In the genomic region with DNA sequence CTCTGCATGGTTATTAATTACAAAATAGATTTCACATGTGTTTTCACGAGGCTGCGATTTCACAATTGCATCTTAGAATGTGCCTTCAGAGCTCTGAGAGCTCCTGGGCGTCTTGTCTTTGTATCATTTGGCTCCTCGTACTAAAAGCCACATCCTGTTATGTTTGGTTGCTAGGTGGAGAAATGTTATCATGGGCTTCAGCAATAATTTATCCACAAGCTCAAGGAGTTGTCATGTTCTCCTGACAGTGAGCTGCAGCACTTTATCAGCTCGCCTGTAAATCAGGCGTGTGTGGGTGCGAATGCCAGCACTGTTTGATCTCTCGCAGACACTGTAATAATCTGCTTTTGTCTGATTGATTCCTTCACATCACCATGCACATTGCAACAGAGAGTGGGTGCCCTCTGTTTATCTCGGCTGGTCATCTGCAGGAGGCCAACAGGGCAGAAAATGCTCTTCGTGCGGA, we compare ENCODE assay signal across 9 cellular contexts.
DNase-seq lines count a peak whose midpoint lies in the region; ATAC-seq, FAIRE-seq and TF ChIP-seq lines count a peak whose summit lies in the region.
"Had no signal": no experiment of that assay in that cellular context is flagged by ENCODE, and none has a peak within 500 bp of the region (broad histone marks: within the 10 kb centered on the region; RNA-seq: fewer than 3 reads in every experiment).

No MANE protein-coding gene starts in this region.

- peaks cover 64% of the 10 kb centered on the region for H3K4me1 Mint-ChIP-seq in activated CD4-positive, alpha-beta memory T cell treated with anti-CD3 and anti-CD28 coated beads for 36 hours (ENCODE audit: low read depth)

- no TSS peak for BruUV-seq in PC-9 (replicated peaks; lab: Mats Ljungman, UMichigan)

- TF ChIP-seq POLR2A in ovary (IDR thresholded peaks at IDR 0.05) = no peak

- no peaks in the 10 kb centered on the region for H3K4me1 ChIP-seq in PC-9 (replicated peaks; ENCODE audit: insufficient read depth)
- H3K4me1 ChIP-seq in ovary (ENCODE audit: insufficient read depth) = no peaks in the 10 kb centered on the region

- TF ChIP-seq CTCF in fibroblast of pulmonary artery (IDR thresholded peaks at IDR 0.05; ENCODE audit: low read length, missing control alignments) (no peak), PC-9 (conservative IDR thresholded peaks at IDR 0.05) (no peak), ovary (IDR thresholded peaks at IDR 0.05) (no peak)

- H3K36me3 ChIP-seq in PC-9 (ENCODE audit: low read depth) = no peaks in the 10 kb centered on the region
- H3K36me3 ChIP-seq in ovary = no peaks in the 10 kb centered on the region
- H3K36me3 ChIP-seq in MG63 = no peaks in the 10 kb centered on the region

- no peak overlapping the region for H2AFZ ChIP-seq in PC-9

- no peak overlapping the region for H3K27ac ChIP-seq in PC-9
- no peak overlapping the region for H3K27ac ChIP-seq in ovary

- CTCF ChIA-PET in activated CD4-positive, alpha-beta memory T cell treated with anti-CD3 and anti-CD28 coated beads for 36 hours (lab: Charles Lee) = interaction anchor here (1.3 kb wide), 1 partner anchor 84 kb away, joined by 5 read pairs; no protein-coding TSS in a partner anchor
- CTCF ChIA-PET in PC-9 (lab: Charles Lee) = no interaction called here

- H3F3A ChIP-seq in PC-9 (ENCODE audit: insufficient read depth, low read depth) = no peaks in the 10 kb centered on the region; the same call in 1 of the 2 replicates

- no peak overlapping the region for H3K4me3 ChIP-seq in fibroblast of pulmonary artery (replicated peaks; ENCODE audit: low read depth, low read length)
- H3K4me3 ChIP-seq in PC-9 = no peak overlapping the region
- no peak overlapping the region for H3K4me3 ChIP-seq in ovary
- no peak overlapping the region for H3K4me3 ChIP-seq in MG63

- no peak for ATAC-seq in GM21786 (IDR thresholded peaks at IDR 0.05; ENCODE audit: unreplicated experiment)

- WGBS in ovary, 3 donors = 17 to 26% (median 21%) methylated on average over 11 of the region's 11 CpGs

- peak overlapping the region; percentile 38 for H3K4me3 Mint-ChIP-seq in activated CD4-positive, alpha-beta memory T cell treated with anti-CD3 and anti-CD28 coated beads for 36 hours

- intact Hi-C loops in activated CD4-positive, alpha-beta memory T cell treated with anti-CD3 and anti-CD28 coated beads for 36 hours (cut with micrococcal nuclease) = loop anchor here (5.0 kb wide), 1 partner anchor 667 kb away; no protein-coding TSS in a partner anchor
- intact Hi-C loops in PC-9 (cut with micrococcal nuclease; ENCODE audit: unreplicated experiment) (no loop called here), ovary (cut with DNase I) (no loop called here)

- POLR2A ChIA-PET in activated CD4-positive, alpha-beta memory T cell treated with anti-CD3 and anti-CD28 coated beads for 36 hours (lab: Charles Lee) = no interaction called here
- POLR2A ChIA-PET in PC-9 (lab: Charles Lee; ENCODE audit: unreplicated experiment) = interaction anchor here (0.7 kb wide), 1 partner anchor 854 kb away, joined by 4 read pairs; no protein-coding TSS in a partner anchor

- H4K20me1 ChIP-seq in PC-9 (ENCODE audit: insufficient read depth) = no peaks in the 10 kb centered on the region; the same call in 1 of the 2 replicates

- H3K79me2 ChIP-seq in PC-9 (ENCODE audit: low read depth) = no peaks in the 10 kb centered on the region

- FAIRE-seq in HTR-8/SVneo (lab: Jason Lieb, UNC) = peak; percentile 93
- FAIRE-seq: GM18507 had no signal

- no peaks in the 10 kb centered on the region for H3K27me3 ChIP-seq in PC-9 (ENCODE audit: insufficient read depth, low read depth)
- no peaks in the 10 kb centered on the region for H3K27me3 ChIP-seq in ovary
- 0 out of 2 replicates have a peak, but pooled peaks cover 3% of the 10 kb centered on the region for H3K27me3 ChIP-seq in MG63

- DNase-seq in HTR-8/SVneo (ENCODE audit: insufficient read length, low spot score) = no peak
- peak; percentile 65 for DNase-seq in activated CD4-positive, alpha-beta memory T cell treated with anti-CD3 and anti-CD28 coated beads for 36 hours
- DNase-seq in fibroblast of pulmonary artery (ENCODE audit: low read depth) = peak; percentile 84
- DNase-seq in stimulated activated CD4-positive, alpha-beta T cell treated with anti-CD3 and anti-CD28 coated beads, TNF-alpha, amount 100 ng/mL, for 4 hours (ENCODE audit: low read depth in 3 of 3) = peak in 2 of 3 experiments; percentile 13 to 38
- no peak for DNase-seq in PC-9
- no peak for DNase-seq in ovary
- no peak for DNase-seq in MG63

- no peaks in the 10 kb centered on the region for H3K27me3 Mint-ChIP-seq in activated CD4-positive, alpha-beta memory T cell treated with anti-CD3 and anti-CD28 coated beads for 36 hours

- H3K9me2 ChIP-seq in PC-9 (ENCODE audit: insufficient read depth) = no peaks in the 10 kb centered on the region

- H3K27ac Mint-ChIP-seq in activated CD4-positive, alpha-beta memory T cell treated with anti-CD3 and anti-CD28 coated beads for 36 hours = peak overlapping the region; percentile 63

- H3K9me3 ChIP-seq in PC-9 (ENCODE audit: insufficient read depth, low read depth) = no peaks in the 10 kb centered on the region
- H3K9me3 ChIP-seq in ovary = peaks cover 0 to 5% of the 10 kb centered on the region in 2 donors
- H3K9me3 ChIP-seq in MG63 = no peaks in the 10 kb centered on the region

- H3K36me3 Mint-ChIP-seq in activated CD4-positive, alpha-beta memory T cell treated with anti-CD3 and anti-CD28 coated beads for 36 hours = peaks cover 9% of the 10 kb centered on the region

- H3K4me2 ChIP-seq in PC-9 = no peak overlapping the region

- peaks cover 12% of the 10 kb centered on the region for H3K9me3 Mint-ChIP-seq in activated CD4-positive, alpha-beta memory T cell treated with anti-CD3 and anti-CD28 coated beads for 36 hours

- TF ChIP-seq EP300 in ovary (IDR thresholded peaks at IDR 0.05) = no peak

Comparison
In these comparisons a context has a peak if more than half of its experiments do, and no peak if none do; other contexts are left out.
1. DNase-seq: peak in activated CD4-positive, alpha-beta memory T cell treated with anti-CD3 and anti-CD28 coated beads for 36 hours (single experiment), fibroblast of pulmonary artery (single experiment) and stimulated activated CD4-positive, alpha-beta T cell treated with anti-CD3 and anti-CD28 coated beads, TNF-alpha, amount 100 ng/mL, for 4 hours (2 of 3); none in HTR-8/SVneo (single experiment), PC-9 (0 of 2), ovary (0 of 5) and MG63 (single experiment).